ENCODE assay signal across 1 cellular context in genomic region chr9:129481824-129482511, GRCh38.
TF ChIP-seq lines count a peak whose summit lies in the region.

No MANE protein-coding gene starts in this region.

TF ChIP-seq in HEK293, 187 proteins besides CTCF, POLR2A, EP300 and RAD21 (continued from another document):
- TF ChIP-seq ZNF692 (tag by site-specific recombination; IDR thresholded peaks at IDR 0.05) (no peak), ATF2 (tag by site-specific recombination; IDR thresholded peaks at IDR 0.05; ENCODE audit: low read depth) (no peak), ZNF341 (tag by site-specific recombination; IDR thresholded peaks at IDR 0.05; ENCODE audit: low read depth) (peak; percentile 87), ZNF768 (tag by site-specific recombination; IDR thresholded peaks at IDR 0.05) (0 out of 2 replicates have a peak, but pooled peaks have one; percentile 49), GLIS2 (tag by site-specific recombination; IDR thresholded peaks at IDR 0.05) (peak; percentile 21), ZNF747 (tag by site-specific recombination; IDR thresholded peaks at IDR 0.05) (no peak), PRDM2 (tag by site-specific recombination; IDR thresholded peaks at IDR 0.05; ENCODE audit: borderline replicate concordance) (no peak), RBAK (tag by site-specific recombination; IDR thresholded peaks at IDR 0.05) (no peak), BCL6B (tag by site-specific recombination; IDR thresholded peaks at IDR 0.05) (no peak), ZNF660 (tag by site-specific recombination; IDR thresholded peaks at IDR 0.05) (no peak), KLF17 (tag by site-specific recombination; IDR thresholded peaks at IDR 0.05) (0 out of 2 replicates have a peak, but pooled peaks have one; percentile 20), ZNF621 (tag by site-specific recombination; IDR thresholded peaks at IDR 0.05) (no peak), ZNF501 (tag by site-specific recombination; IDR thresholded peaks at IDR 0.05) (no peak), SP2 (tag by site-specific recombination; IDR thresholded peaks at IDR 0.05) (peak; percentile 19; the same call in 1 of the 2 replicates)
